In genomic region chr5:168978015-168978414, GRCh38 we compare ENCODE assay signal across 14 cellular contexts.
A peak's percentile ranks its signal among the peaks of the same experiment; 100 is the strongest.
DNase-seq lines count a peak whose midpoint lies in the region; ATAC-seq and TF ChIP-seq lines count a peak whose summit lies in the region.
"Had no signal": no experiment of that assay in that cellular context is flagged by ENCODE, and none has a peak within 500 bp of the region (broad histone marks: within the 10 kb centered on the region; RNA-seq: fewer than 3 reads in every experiment).

No MANE protein-coding gene starts in this region.

- in situ Hi-C loops in GM23248 (cut with MboI) = no loop called here

- no peaks in the 10 kb centered on the region for H3K4me1 Mint-ChIP-seq in CD8-positive, alpha-beta memory T cell

- 34 to 39% methylated on average over 3 of the region's 3 CpGs for WGBS in GM23248 (ENCODE audit: low coverage in 1 of 2, low lambda C conversion rate in 2 of 2, missing lambda C conversion rate in 2 of 2), 2 experiments

- H3K79me2 ChIP-seq in GM23248 (ENCODE audit: insufficient read depth) (no peaks in the 10 kb centered on the region), osteoblast (ENCODE audit: insufficient read depth, low read length) (no peaks in the 10 kb centered on the region)

- H3K9ac ChIP-seq in GM23248 = peak overlapping the region; percentile 30; the same call in 1 of the 2 replicates

- H3K4me1 ChIP-seq in GM23248 (ENCODE audit: insufficient read depth) (peaks cover 38% of the 10 kb centered on the region), SJSA1 (replicated peaks) (peaks cover 64% of the 10 kb centered on the region), lower lobe of right lung (peaks cover 9% of the 10 kb centered on the region), osteoblast (ENCODE audit: insufficient read depth, low read length) (peaks cover 24% of the 10 kb centered on the region)
- no peaks in the 10 kb centered on the region for H3K4me1 ChIP-seq in CD8-positive, alpha-beta memory T cell (ENCODE audit: insufficient read depth, low read length)

- DNase-seq in GM23248 = peak; percentile 95
- DNase-seq in SJSA1 (ENCODE audit: low read depth in 1 of 2, low spot score in 2 of 2) = peak; percentile 89 to 92
- peak; percentile 84 for DNase-seq in fibroblast of mammary gland (ENCODE audit: low read depth)
- DNase-seq in sciatic nerve (ENCODE audit: low spot score) = no peak
- no peak for DNase-seq in CD8-positive, alpha-beta memory T cell
- no peak for DNase-seq in lower lobe of right lung
- no peak for DNase-seq in NCI-H1694 (lab: John Stamatoyannopoulos, UW)
- no peak for DNase-seq in osteoblast (ENCODE audit: insufficient read length, low spot score, missing footprints)
- DNase-seq: activated naive CD4-positive, alpha-beta T cell treated with Interleukin-2 at 50 U/mL for 16 hours; Calu3; central memory CD4-positive, alpha-beta T cell; ovary; SHP77 treated with DMSO at 0.1 percent for 48 hours had no signal

- H3K9me3 ChIP-seq in GM23248 (ENCODE audit: low read depth) = no peaks in the 10 kb centered on the region
- no peaks in the 10 kb centered on the region for H3K9me3 ChIP-seq in SJSA1 (replicated peaks)
- H3K9me3 ChIP-seq in CD8-positive, alpha-beta memory T cell (ENCODE audit: low read length) = no peaks in the 10 kb centered on the region
- H3K9me3 ChIP-seq in lower lobe of right lung = no peaks in the 10 kb centered on the region
- no peaks in the 10 kb centered on the region for H3K9me3 ChIP-seq in osteoblast (ENCODE audit: low read depth, low read length)
- H3K9me3 ChIP-seq: ovary had no signal

- no peaks in the 10 kb centered on the region for H3K36me3 ChIP-seq in GM23248 (ENCODE audit: low read depth)
- no peaks in the 10 kb centered on the region for H3K36me3 ChIP-seq in SJSA1
- no peaks in the 10 kb centered on the region for H3K36me3 ChIP-seq in CD8-positive, alpha-beta memory T cell (ENCODE audit: insufficient read depth, low read length)
- no peaks in the 10 kb centered on the region for H3K36me3 ChIP-seq in lower lobe of right lung
- no peaks in the 10 kb centered on the region for H3K36me3 ChIP-seq in osteoblast (ENCODE audit: insufficient read depth, low read length)
- H3K36me3 ChIP-seq: ovary had no signal

- no peak overlapping the region for H3K27ac Mint-ChIP-seq in CD8-positive, alpha-beta memory T cell
- H3K27ac Mint-ChIP-seq: mesothelial cell of epicardium had no signal

- no peaks in the 10 kb centered on the region for H3K9me3 Mint-ChIP-seq in CD8-positive, alpha-beta memory T cell
- H3K9me3 Mint-ChIP-seq: mesothelial cell of epicardium had no signal

- no peak overlapping the region for H2AFZ ChIP-seq in GM23248
- no peak overlapping the region for H2AFZ ChIP-seq in osteoblast (ENCODE audit: low read length)

- POLR2A ChIA-PET in CD8-positive, alpha-beta memory T cell (lab: Charles Lee) = no interaction called here

- ATAC-seq in sciatic nerve (peak; percentile 55), lower lobe of right lung (no peak)

- no peak overlapping the region for H3K4me3 ChIP-seq in GM23248
- H3K4me3 ChIP-seq in SJSA1 = no peak overlapping the region
- no peak overlapping the region for H3K4me3 ChIP-seq in fibroblast of mammary gland (ENCODE audit: control insufficient read depth, low read depth, low read length)
- no peak overlapping the region for H3K4me3 ChIP-seq in CD8-positive, alpha-beta memory T cell (ENCODE audit: low read length)
- no peak overlapping the region for H3K4me3 ChIP-seq in lower lobe of right lung
- no peak overlapping the region for H3K4me3 ChIP-seq in osteoblast (ENCODE audit: insufficient read depth, low read length)
- H3K4me3 ChIP-seq: ovary had no signal

- no peaks in the 10 kb centered on the region for H3K27me3 ChIP-seq in GM23248 (replicated peaks; ENCODE audit: insufficient read depth)
- H3K27me3 ChIP-seq in SJSA1 (replicated peaks) = no peaks in the 10 kb centered on the region
- no peaks in the 10 kb centered on the region for H3K27me3 ChIP-seq in CD8-positive, alpha-beta memory T cell (ENCODE audit: insufficient read depth, low read length, poor library complexity, severe bottlenecking)
- H3K27me3 ChIP-seq in lower lobe of right lung (ENCODE audit: low read depth) = no peaks in the 10 kb centered on the region
- H3K27me3 ChIP-seq in osteoblast (ENCODE audit: insufficient read depth, low read length) = no peaks in the 10 kb centered on the region
- H3K27me3 ChIP-seq: ovary had no signal

- intact Hi-C loops in sciatic nerve (cut with DNase I) = no loop called here
- intact Hi-C loops in lower lobe of right lung (cut with DNase I) = no loop called here

- CTCF ChIA-PET in CD8-positive, alpha-beta memory T cell (lab: Charles Lee) = no interaction called here

- no peaks in the 10 kb centered on the region for H3K36me3 Mint-ChIP-seq in CD8-positive, alpha-beta memory T cell
- H3K36me3 Mint-ChIP-seq: mesothelial cell of epicardium had no signal

- no peaks in the 10 kb centered on the region for H3K9me2 ChIP-seq in GM23248 (ENCODE audit: insufficient read depth)

- H3K27ac ChIP-seq in GM23248 = peak overlapping the region; percentile 61
- peak overlapping the region; percentile 83 for H3K27ac ChIP-seq in SJSA1
- no peak overlapping the region for H3K27ac ChIP-seq in CD8-positive, alpha-beta memory T cell (ENCODE audit: low read depth, low read length)
- H3K27ac ChIP-seq in lower lobe of right lung = no peak overlapping the region
- H3K27ac ChIP-seq in osteoblast (ENCODE audit: low read depth, low read length) = no peak overlapping the region
- H3K27ac ChIP-seq: ovary had no signal

- H3K4me3 Mint-ChIP-seq in CD8-positive, alpha-beta memory T cell = no peak overlapping the region
- H3K4me3 Mint-ChIP-seq: mesothelial cell of epicardium had no signal

- H3K27me3 Mint-ChIP-seq in CD8-positive, alpha-beta memory T cell = peaks cover 12 to 28% of the 10 kb centered on the region in 2 donors

- TF ChIP-seq CTCF in fibroblast of mammary gland (conservative IDR thresholded peaks at IDR 0.05; ENCODE audit: control insufficient read depth, insufficient read depth, low read depth, low read length) = no peak
- TF ChIP-seq CTCF in lower lobe of right lung (IDR thresholded peaks at IDR 0.05) = no peak
- TF ChIP-seq CTCF in osteoblast (IDR thresholded peaks at IDR 0.05; ENCODE audit: extremely low read depth, low read depth, low read length) = no peak

- H3K4me2 ChIP-seq in GM23248 (ENCODE audit: unreplicated experiment) (peak overlapping the region; percentile 71), osteoblast (ENCODE audit: insufficient read depth, low read length) (no peak overlapping the region)

- H4K20me1 ChIP-seq in GM23248 (ENCODE audit: insufficient read depth) (no peaks in the 10 kb centered on the region), osteoblast (ENCODE audit: insufficient read depth, low read length) (no peaks in the 10 kb centered on the region)

- H3F3A ChIP-seq in GM23248 (ENCODE audit: insufficient read depth) = peaks cover 29% of the 10 kb centered on the region

Comparison
In these comparisons a context has a peak if more than half of its experiments do, and no peak if none do; other contexts are left out.
1. DNase-seq: peak in GM23248 (single experiment), SJSA1 (2 of 2) and fibroblast of mammary gland (single experiment); none in sciatic nerve (single experiment), CD8-positive, alpha-beta memory T cell (0 of 5), lower lobe of right lung (single experiment), NCI-H1694 (single experiment) and osteoblast (single experiment).
2. H3K27ac ChIP-seq: peak in GM23248 (single experiment) and SJSA1 (single experiment); none in CD8-positive, alpha-beta memory T cell (single experiment), lower lobe of right lung (single experiment) and osteoblast (single experiment).